Comparison of ENCODE assay signal across 9 cellular contexts in the genomic region with DNA sequence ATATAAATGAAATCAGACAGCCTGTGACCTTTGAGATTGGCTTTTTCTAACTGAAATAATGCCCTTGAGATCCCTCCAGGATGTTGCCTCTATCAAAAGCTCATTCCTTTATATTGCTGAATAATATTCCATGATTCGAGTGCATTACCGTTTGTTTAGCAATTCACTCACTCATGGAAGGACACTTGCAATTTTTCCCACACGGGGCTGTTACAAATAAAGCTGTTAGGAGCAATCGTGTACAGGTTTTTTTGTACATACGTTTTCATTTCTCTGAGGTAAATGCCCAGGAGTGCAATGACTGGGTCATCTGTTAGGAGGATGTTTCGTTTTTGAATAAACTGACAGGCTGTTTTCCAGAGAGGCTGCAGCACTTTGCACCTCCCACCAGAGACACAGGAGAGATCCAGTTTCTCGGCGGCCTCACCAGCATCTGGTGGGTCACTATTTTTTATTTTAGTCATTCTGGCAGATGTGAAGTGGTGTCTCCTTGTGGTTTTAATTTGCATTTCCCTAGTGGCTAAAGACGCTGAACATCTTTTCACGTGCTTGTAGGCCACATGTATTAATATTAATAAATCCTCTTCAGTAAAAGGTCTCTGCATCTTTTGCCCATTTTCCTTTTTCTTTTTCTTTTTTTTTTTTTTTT. TPM values are rescaled to one million over a fixed set of nuclear protein-coding genes. Genes with fewer than 3 reads are reported as not detected.
DNase-seq lines count a peak whose midpoint lies in the region; ATAC-seq lines count a peak whose summit lies in the region.
"Had no signal": no experiment of that assay in that cellular context is flagged by ENCODE, and none has a peak within 500 bp of the region (broad histone marks: within the 10 kb centered on the region; RNA-seq: fewer than 3 reads in every experiment).

No MANE protein-coding gene starts in this region.

- intact Hi-C loops in sciatic nerve (cut with DNase I) (no loop called here), left colon (cut with DNase I, micrococcal nuclease) (no loop called here)

- ATAC-seq in GM18870 (IDR thresholded peaks at IDR 0.05; ENCODE audit: unreplicated experiment): peak; percentile 52
- peak; percentile 72 for ATAC-seq in HG02571 (IDR thresholded peaks at IDR 0.05; ENCODE audit: unreplicated experiment)
- peak; percentile 80 for ATAC-seq in sciatic nerve
- ATAC-seq in left colon: no peak

- DNase-seq in HS-5 (ENCODE audit: low read depth) (peak; percentile 22), sciatic nerve (ENCODE audit: low spot score) (no peak), AG08396 (ENCODE audit: low spot score) (no peak), H4 (ENCODE audit: low spot score) (no peak), left colon (no peak), glomerular visceral epithelial cell (ENCODE audit: extremely low spot score) (no peak)
- DNase-seq: T-helper 1 cell had no signal

RNA-seq across cellular contexts. Expression of gene PRDM15, which starts 11.0 kb away (rescaled TPM):
- 10.0 TPM for total RNA-seq in sciatic nerve
- total RNA-seq in H4 (2014; rRNA removed; shearing (Covaris generic)): 2.1 and 2.4 TPM in 2 replicates
- 1 to 10 TPM; 5.1 to 7.8 TPM for total RNA-seq in left colon
